ENCODE assay signal across 30 cellular contexts in the genomic region with DNA sequence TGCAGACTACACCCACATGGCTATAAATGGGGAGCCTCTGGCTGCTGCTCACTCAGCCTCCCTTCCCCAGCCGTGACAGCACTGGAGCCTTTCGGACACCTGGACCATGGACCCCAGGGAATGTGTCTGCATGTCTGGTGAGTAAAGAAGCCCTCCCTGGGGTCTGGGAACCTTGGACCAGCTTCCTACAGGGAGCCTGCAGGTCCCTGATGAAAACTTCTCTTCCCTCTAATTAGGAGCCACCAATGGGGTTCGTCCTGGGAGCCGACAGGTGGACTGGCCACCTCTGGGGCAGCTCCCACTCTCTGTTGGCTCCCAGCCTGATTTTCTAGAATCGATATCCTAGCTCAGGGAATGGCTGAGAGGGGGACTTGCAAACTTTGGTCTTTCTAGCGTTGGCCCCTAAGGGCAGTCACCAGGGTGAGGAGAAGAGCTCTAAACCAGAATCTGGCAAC. TPM values are rescaled to one million over a fixed set of nuclear protein-coding genes. Genes with fewer than 3 reads are reported as not detected.
"Had no signal": no experiment of that assay in that cellular context is flagged by ENCODE, and none has a peak within 500 bp of the region (broad histone marks: within the 10 kb centered on the region; RNA-seq: fewer than 3 reads in every experiment).

A gene (plus strand): TSS at position 51 of the 455 bp plus-strand sequence. CDS start 56 bp downstream, at position 107.

- H3K4me3 ChIP-seq: dorsolateral prefrontal cortex, heart left ventricle, pancreas, prostate gland, spleen, testis, transverse colon had no signal

- H3K4me1 ChIP-seq: heart left ventricle, pancreas, prostate gland, spleen, testis, transverse colon had no signal

- H3K36me3 Mint-ChIP-seq: natural killer cell; stimulated activated memory B cell treated with anti-CD40 and anti-IgM and Interleukin-4, amounts not matched to agents 10 μg/mL and 1 μg/mL and 100 μg/mL, for 72 hours had no signal

- H3K9me3 ChIP-seq: heart left ventricle, pancreas, prostate gland, spleen, testis, transverse colon had no signal

- H3K36me3 ChIP-seq: heart left ventricle, pancreas, prostate gland, spleen, transverse colon had no signal

- FAIRE-seq: frontal cortex, pancreas had no signal

- H3K4me3 Mint-ChIP-seq: natural killer cell; neural crest cell; stimulated activated memory B cell treated with anti-CD40 and anti-IgM and Interleukin-4, amounts not matched to agents 10 μg/mL and 1 μg/mL and 100 μg/mL, for 72 hours; stimulated activated naive CD8-positive, alpha-beta T cell treated with anti-CD3 and anti-CD28 coated beads, Interleukin-15, Interleukin-2, amounts not matched to agents 100 ng/mL and 50 ng/mL, for 24 hours had no signal

- H3K9me3 Mint-ChIP-seq: natural killer cell; neural crest cell; stimulated activated naive CD8-positive, alpha-beta T cell treated with anti-CD3 and anti-CD28 coated beads, Interleukin-15, Interleukin-2, amounts not matched to agents 100 ng/mL and 50 ng/mL, for 24 hours had no signal

- ATAC-seq: heart left ventricle; natural killer cell; pancreas; sciatic nerve; stimulated activated memory B cell treated with anti-CD40 and anti-IgM and Interleukin-4, amounts not matched to agents 10 μg/mL and 1 μg/mL and 100 μg/mL, for 72 hours had no signal

- H3K27ac ChIP-seq: dorsolateral prefrontal cortex, heart left ventricle, pancreas, prostate gland, spleen, testis, transverse colon had no signal

- H3K27ac Mint-ChIP-seq: natural killer cell; stimulated activated memory B cell treated with anti-CD40 and anti-IgM and Interleukin-4, amounts not matched to agents 10 μg/mL and 1 μg/mL and 100 μg/mL, for 72 hours; stimulated activated naive CD8-positive, alpha-beta T cell treated with anti-CD3 and anti-CD28 coated beads, Interleukin-15, Interleukin-2, amounts not matched to agents 100 ng/mL and 50 ng/mL, for 24 hours had no signal

- DNase-seq: cortex of kidney; effector CD8-positive, alpha-beta T cell; heart left ventricle; hippocampal formation; kidney glomerular epithelial cell; mammary epithelial cell; natural killer cell; occipital lobe; pancreas; retina; spleen; stimulated activated CD4-positive, alpha-beta T cell treated with anti-CD3 and anti-CD28 coated beads, Interleukin-15, amount 100 ng/mL, for 24 hours; stimulated activated CD4-positive, alpha-beta T cell treated with anti-CD3 and anti-CD28 coated beads, Interleukin-1b, Interleukin-23, amount 100 ng/mL, for 48 hours; stimulated activated CD4-positive, alpha-beta T cell treated with anti-CD3 and anti-CD28 coated beads, Interleukin-4, amount 100 ng/mL, for 24 hours; testis; transverse colon had no signal

- H3K27me3 ChIP-seq: dorsolateral prefrontal cortex, pancreas, testis, transverse colon had no signal

RNA-seq across cellular contexts. Expression of the gene that starts here (rescaled TPM):
- total RNA-seq: dorsolateral prefrontal cortex, fibroblast of lung, frontal cortex, glomerular endothelial cell, heart left ventricle, liver, mammary epithelial cell, mucosa of gallbladder, myocyte, natural killer cell, neural crest cell, occipital lobe, pancreas, prostate gland, sciatic nerve, skeletal muscle tissue, spleen, testis, urinary bladder had no signal
- polyA plus RNA-seq: fibroblast of lung, heart left ventricle, liver, mammary epithelial cell, pancreas, spleen, urinary bladder had no signal
